ENCODE assay signal across 23 cellular contexts in genomic region chr1:3364983-3365382, GRCh38.
DNase-seq lines count a peak whose midpoint lies in the region; ATAC-seq and TF ChIP-seq lines count a peak whose summit lies in the region.
"Had no signal": no experiment of that assay in that cellular context is flagged by ENCODE, and none has a peak within 500 bp of the region (broad histone marks: within the 10 kb centered on the region; RNA-seq: fewer than 3 reads in every experiment).

No MANE protein-coding gene starts in this region.

- no peaks in the 10 kb centered on the region for H3K36me3 Mint-ChIP-seq in H9 (ENCODE audit: insufficient read depth in 1 of 3, low read depth in 3 of 3)
- H3K36me3 Mint-ChIP-seq: CD4-positive, CD25-positive, alpha-beta regulatory T cell; CD8-positive, alpha-beta memory T cell had no signal

- peak overlapping the region; percentile 19; the same call in 1 of the 2 replicates for H3K14ac ChIP-seq in H9 (ENCODE audit: insufficient read depth, low read length)

- no peak overlapping the region for H4K91ac ChIP-seq in H9 (ENCODE audit: insufficient read length, low read depth, low read length)

- TF ChIP-seq CTCF in H9 (conservative IDR thresholded peaks at IDR 0.05), result no peak
- no peak for TF ChIP-seq CTCF in coronary artery (IDR thresholded peaks at IDR 0.05)
- TF ChIP-seq CTCF in thoracic aorta (IDR thresholded peaks at IDR 0.05), result no peak

- DNase-seq in Right ventricle myocardium inferior (ENCODE audit: missing footprints) (peak; percentile 49), left cardiac atrium (no peak), H9 (no peak), coronary artery (ENCODE audit: low spot score) (no peak), thoracic aorta (ENCODE audit: low spot score) (no peak), Kasumi-1 (lab: John Stamatoyannopoulos, UW) (no peak), NCI-H146 (lab: John Stamatoyannopoulos, UW) (no peak), C1 segment of cervical spinal cord (lab: John Stamatoyannopoulos, UW) (no peak)
- DNase-seq: AML-193; CD4-positive, CD25-positive, alpha-beta regulatory T cell; CD8-positive, alpha-beta memory T cell; COR-L47; DMS 273 treated with DMSO at 0.1 percent for 48 hours; DMS53; DND-41; EL; HCEC 1CT; HFFc6; IMR-90 had no signal

- no peak overlapping the region for H3K23ac ChIP-seq in H9 (ENCODE audit: insufficient read length, low read depth, low read length)

- peaks cover 4% of the 10 kb centered on the region; the same call in 1 of the 2 replicates for H3K4me1 ChIP-seq in H9 (ENCODE audit: insufficient read depth, low read length)
- peaks cover 44 to 86% of the 10 kb centered on the region in 2 donors for H3K4me1 ChIP-seq in thoracic aorta (ENCODE audit: control insufficient read depth in 1 of 2, low read depth in 2 of 2)
- H3K4me1 ChIP-seq: A549 had no signal

- peak overlapping the region in 1 of 3 experiments; percentile 62; a peak in 1 of 7 replicates for H3K27ac Mint-ChIP-seq in H9
- H3K27ac Mint-ChIP-seq: CD4-positive, CD25-positive, alpha-beta regulatory T cell; CD8-positive, alpha-beta memory T cell; HFFc6 had no signal

- H3K79me1 ChIP-seq in H9 (ENCODE audit: insufficient read depth, low read depth, low read length, poor library complexity, severe bottlenecking), result no peaks in the 10 kb centered on the region

- no peaks in the 10 kb centered on the region for H3K9me3 ChIP-seq in H9 (ENCODE audit: control insufficient read depth, low read depth, low read length)
- H3K9me3 ChIP-seq in thoracic aorta, result no peaks in the 10 kb centered on the region
- H3K9me3 ChIP-seq: A549 had no signal

- H3K27ac ChIP-seq in H9 (ENCODE audit: insufficient read length, low read depth, low read length) (no peak overlapping the region), coronary artery (peak overlapping the region; percentile 94 to 97), thoracic aorta (peak overlapping the region; percentile 95 to 99)
- H3K27ac ChIP-seq: 22Rv1, A549, HL-60 had no signal

- no peaks in the 10 kb centered on the region for H3K36me3 ChIP-seq in thoracic aorta

- intact Hi-C loops in Right ventricle myocardium inferior (cut with DNase I) (no loop called here), left cardiac atrium (cut with DNase I) (no loop called here)

- H3T11ph ChIP-seq in H9 (ENCODE audit: low read length), result no peak overlapping the region

- H3K4me2 ChIP-seq in H9 (ENCODE audit: insufficient read depth, insufficient read length, low read length), result no peak overlapping the region
- H3K4me2 ChIP-seq: A549 had no signal

- ATAC-seq in Right ventricle myocardium inferior (no peak), left cardiac atrium (no peak), thoracic aorta (ENCODE audit: insufficient number of reproducible peaks, low FRiP score, low read depth) (no peak)
- ATAC-seq: A549, GM12878 had no signal

- H3K4me1 Mint-ChIP-seq in H9, result peaks cover 19 to 25% of the 10 kb centered on the region in 2 experiments
- H3K4me1 Mint-ChIP-seq: CD4-positive, CD25-positive, alpha-beta regulatory T cell; CD8-positive, alpha-beta memory T cell had no signal

- H2AK5ac ChIP-seq in H9 (ENCODE audit: insufficient read length, low read length), result no peak overlapping the region

- H2AFZ ChIP-seq in H9 (ENCODE audit: low read length), result no peak overlapping the region

- H4K5ac ChIP-seq in H9 (ENCODE audit: insufficient read length, low read depth, low read length), result no peak overlapping the region

- H3K23me2 ChIP-seq in H9 (ENCODE audit: insufficient read length, low read depth, low read length, poor library complexity, severe bottlenecking), result no peaks in the 10 kb centered on the region

- H2BK5ac ChIP-seq in H9 (ENCODE audit: insufficient read length, low read length), result no peak overlapping the region

- no peaks in the 10 kb centered on the region for H3K9me3 Mint-ChIP-seq in H9
- H3K9me3 Mint-ChIP-seq: CD8-positive, alpha-beta memory T cell; HFFc6 had no signal

- H2BK120ac ChIP-seq in H9 (ENCODE audit: low read depth, low read length, poor library complexity, severe bottlenecking), result no peak overlapping the region

- WGBS in H9 (ENCODE audit: extremely low coverage, insufficient read length, low lambda C conversion rate), result no CpG with 5 or more reads among the region's 11 CpGs

- H3K27me3 Mint-ChIP-seq in H9 (ENCODE audit: low read depth), result peaks cover 21% of the 10 kb centered on the region

- no peak overlapping the region for H3K18ac ChIP-seq in H9 (ENCODE audit: insufficient read length, low read depth, low read length)

- H3K79me2 ChIP-seq in H9 (ENCODE audit: insufficient read depth, low read length), result no peaks in the 10 kb centered on the region

- H3K4ac ChIP-seq in H9 (ENCODE audit: low read depth, low read length), result no peak overlapping the region

- H3K4me3 ChIP-seq in coronary artery (no peak overlapping the region), thoracic aorta (no peak overlapping the region)
- H3K4me3 ChIP-seq: A549, GM12878 had no signal

- H3K9ac ChIP-seq in H9 (ENCODE audit: extremely low read depth, insufficient read length, low read length), result no peak overlapping the region

- no peak overlapping the region for H2BK15ac ChIP-seq in H9 (ENCODE audit: low read depth, low read length)

- no peak overlapping the region for H2BK20ac ChIP-seq in H9 (ENCODE audit: low read depth, low read length, poor library complexity, severe bottlenecking)

- no peak overlapping the region for H4K8ac ChIP-seq in H9 (replicated peaks; ENCODE audit: insufficient read length, low read depth, low read length)

- H3K4me3 Mint-ChIP-seq in H9, result no peak overlapping the region
- H3K4me3 Mint-ChIP-seq: CD4-positive, CD25-positive, alpha-beta regulatory T cell; CD8-positive, alpha-beta memory T cell; HFFc6 had no signal

- H4K20me1 ChIP-seq in H9 (ENCODE audit: control insufficient read depth, insufficient read depth, insufficient read length), result peaks cover 3% of the 10 kb centered on the region

- no peak overlapping the region for H3K56ac ChIP-seq in H9 (ENCODE audit: insufficient read length, low read depth, low read length)

- no peak overlapping the region for H2BK12ac ChIP-seq in H9 (ENCODE audit: insufficient read length, low read depth, low read length)

- H3K27me3 ChIP-seq in H9 (ENCODE audit: insufficient read depth, low read length), result no peaks in the 10 kb centered on the region
- H3K27me3 ChIP-seq in thoracic aorta (replicated peaks; ENCODE audit: insufficient read depth), result no peaks in the 10 kb centered on the region
